Comparison of ENCODE assay signal across 8 cellular contexts in the genomic region with DNA sequence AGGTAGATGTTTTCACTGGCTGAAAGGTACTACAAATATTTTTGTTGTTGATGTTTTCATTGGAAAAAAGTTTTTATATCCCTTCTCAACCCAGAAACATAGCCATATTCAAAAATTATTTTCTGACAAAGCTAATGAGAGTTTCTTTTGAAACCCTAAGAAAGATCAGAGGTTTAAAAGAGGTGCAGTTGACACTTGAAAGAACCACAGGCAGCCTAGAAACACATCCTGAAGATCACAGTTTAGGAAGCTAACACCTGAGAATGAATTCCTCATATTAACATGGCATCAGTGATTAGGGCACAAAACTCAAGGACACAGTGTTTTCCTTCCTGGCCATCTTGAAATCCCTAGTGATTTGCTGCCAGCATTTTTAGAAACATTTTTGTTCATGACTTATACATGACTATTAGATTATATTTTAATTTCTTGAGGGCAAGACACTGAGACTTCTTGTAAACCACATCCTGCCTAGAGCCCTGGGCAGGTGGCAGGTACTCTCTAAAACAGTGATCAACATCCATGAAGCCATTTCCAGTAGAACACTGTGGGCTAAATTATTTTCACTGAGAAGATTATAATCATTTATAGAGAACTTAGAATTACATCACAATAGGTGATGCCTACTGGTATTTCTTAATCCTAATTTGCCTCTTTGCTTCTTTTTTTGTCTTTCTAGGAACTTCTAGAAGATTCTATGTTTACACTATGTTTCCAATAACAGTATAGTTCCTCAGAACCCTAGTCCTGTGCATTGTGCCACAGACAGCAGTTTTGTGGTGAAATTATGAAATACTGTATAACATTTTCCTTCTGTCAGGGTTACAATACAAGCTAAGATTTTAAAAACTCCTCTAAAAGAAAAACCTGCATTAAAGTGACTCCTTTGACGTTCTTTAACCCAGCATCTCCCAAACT.
A peak's percentile ranks its signal among the peaks of the same experiment; 100 is the strongest.
DNase-seq lines count a peak whose midpoint lies in the region; ATAC-seq and TF ChIP-seq lines count a peak whose summit lies in the region.

No MANE protein-coding gene starts in this region.

- TF ChIP-seq RAD21 in IMR-90 (IDR thresholded peaks at IDR 0.05; ENCODE audit: low read length) = no peak

- H4K91ac ChIP-seq in IMR-90 (ENCODE audit: insufficient read depth, low read depth, low read length) = no peak overlapping the region

- no peak for DNase-seq in IMR-90
- DNase-seq in SHP77 (lab: John Stamatoyannopoulos, UW) = no peak
- no peak for DNase-seq in SK-N-DZ (ENCODE audit: low spot score)
- DNase-seq in KG1 (lab: John Stamatoyannopoulos, UW) = no peak
- no peak for DNase-seq in NCI-H146 treated with DMSO at 0.1 percent for 48 hours (lab: John Stamatoyannopoulos, UW; ENCODE audit: unreplicated experiment)

- H3K4me3 Mint-ChIP-seq in activated naive CD8-positive, alpha-beta T cell = peak overlapping the region; percentile 56

- no peak overlapping the region for H3K27ac ChIP-seq in IMR-90 (ENCODE audit: insufficient read depth, low read length)

- TF ChIP-seq CTCF in IMR-90 (conservative IDR thresholded peaks at IDR 0.05; ENCODE audit: low read depth, low read length) = no peak

- H3K4me2 ChIP-seq in IMR-90 (ENCODE audit: low read depth, low read length) = no peak overlapping the region

- no peak overlapping the region for H3K14ac ChIP-seq in IMR-90 (replicated peaks; ENCODE audit: low read depth, low read length)

- POLR2A ChIA-PET in IMR-90 (lab: Charles Lee; ENCODE audit: unreplicated experiment) = no interaction called here

- CTCF ChIA-PET in IMR-90 (lab: Yijun Ruan, JAX) = interaction anchor here (0.7 kb wide), 1 partner anchor 11 kb away, joined by 3 read pairs; no protein-coding TSS in a partner anchor

- intact Hi-C loops in IMR-90 (cut with micrococcal nuclease) = loop anchor here (10.0 kb wide), 1 partner anchor 475 kb away; no protein-coding TSS in a partner anchor

- dilution Hi-C loops in IMR-90 (cut with HindIII; ENCODE audit: low sequenced_read_pairs, unreplicated experiment) = no loop called here

- peaks cover 75% of the 10 kb centered on the region for H3K4me1 Mint-ChIP-seq in activated naive CD8-positive, alpha-beta T cell (ENCODE audit: low read depth)

- H2AK5ac ChIP-seq in IMR-90 (ENCODE audit: low read depth, low read length) = no peak overlapping the region

- H3K36me3 ChIP-seq in IMR-90 (ENCODE audit: control insufficient read depth, insufficient read depth, low read length) = peaks cover 34% of the 10 kb centered on the region

- BruUV-seq in IMR-90 (replicated peaks; lab: Mats Ljungman, UMichigan) = no TSS peak

- TF ChIP-seq POLR2A in IMR-90 (IDR thresholded peaks at IDR 0.05; ENCODE audit: low read depth, low read length) = no peak

- H2AFZ ChIP-seq in IMR-90 (replicated peaks; ENCODE audit: low read length, poor library complexity) = no peak overlapping the region

- no peaks in the 10 kb centered on the region for H4K20me1 ChIP-seq in IMR-90 (ENCODE audit: insufficient read depth, low read length)

- H2BK120ac ChIP-seq in IMR-90 (ENCODE audit: low read depth, low read length) = no peak overlapping the region

- H3K4me1 ChIP-seq in IMR-90 (ENCODE audit: control insufficient read depth, insufficient read depth, low read length) = no peaks in the 10 kb centered on the region

- no peak overlapping the region for H3K18ac ChIP-seq in IMR-90 (ENCODE audit: low read depth, low read length)

- no peak overlapping the region for H3K56ac ChIP-seq in IMR-90 (ENCODE audit: extremely low read depth, insufficient read depth, low read length)

- no peak overlapping the region for H4K5ac ChIP-seq in IMR-90 (ENCODE audit: low read depth, low read length)

- H2BK15ac ChIP-seq in IMR-90 (ENCODE audit: low read depth, low read length) = no peak overlapping the region

- peak overlapping the region; percentile 99 for H3K27ac Mint-ChIP-seq in activated naive CD8-positive, alpha-beta T cell

- no peak overlapping the region for H2AK9ac ChIP-seq in IMR-90 (replicated peaks; ENCODE audit: low read depth, low read length, poor library complexity)

- H2BK5ac ChIP-seq in IMR-90 (ENCODE audit: low read depth, low read length, poor library complexity, severe bottlenecking) = no peak overlapping the region

- H3K9me3 Mint-ChIP-seq in activated naive CD8-positive, alpha-beta T cell (ENCODE audit: low read depth) = no peaks in the 10 kb centered on the region

- peaks cover 4 to 43% of the 10 kb centered on the region in 2 experiments; a peak in 3 of 4 replicates for H3K79me1 ChIP-seq in IMR-90 (ENCODE audit: low read depth in 1 of 2, low read length in 2 of 2)

- no peak overlapping the region for H3K4ac ChIP-seq in IMR-90 (ENCODE audit: low read depth, low read length)

- no peaks in the 10 kb centered on the region for H3K27me3 ChIP-seq in IMR-90 (ENCODE audit: control insufficient read depth, insufficient read depth, low read length)

- in situ Hi-C loops in IMR-90 (cut with MboI; ENCODE audit: low sequenced_read_pairs) = loop anchor here (10.0 kb wide), 1 partner anchor 505 kb away; no protein-coding TSS in a partner anchor

- H4K8ac ChIP-seq in IMR-90 (ENCODE audit: low read depth in 2 of 2, low read length in 2 of 2) = no peak overlapping the region

- H3K9me1 ChIP-seq in IMR-90 (ENCODE audit: insufficient read depth, low read length) = peaks cover 19% of the 10 kb centered on the region

- 0 out of 2 replicates have a peak overlapping the region, but pooled peaks have one; percentile 4 for H3K23ac ChIP-seq in IMR-90 (ENCODE audit: low read depth, low read length)

- no peak overlapping the region for H3K9ac ChIP-seq in IMR-90 (ENCODE audit: low read depth, low read length)

- WGBS in IMR-90 (ENCODE audit: extremely low coverage in 2 of 2, insufficient read length in 1 of 2), 2 experiments = no CpG with 5 or more reads among the region's 1 CpG

- ATAC-seq in GM18499 (IDR thresholded peaks at IDR 0.05; ENCODE audit: insufficient read depth, unreplicated experiment) (peak; percentile 79), GM21528 (IDR thresholded peaks at IDR 0.05; ENCODE audit: low FRiP score, unreplicated experiment) (peak; percentile 96), IMR-90 (ENCODE audit: low read depth) (no peak)

- peaks cover 3% of the 10 kb centered on the region for H3K36me3 Mint-ChIP-seq in activated naive CD8-positive, alpha-beta T cell

- H3K27me3 Mint-ChIP-seq in activated naive CD8-positive, alpha-beta T cell = no peaks in the 10 kb centered on the region

- H2BK20ac ChIP-seq in IMR-90 (ENCODE audit: low read depth, low read length) = no peak overlapping the region

- H3K4me3 ChIP-seq in IMR-90 (ENCODE audit: insufficient read depth, low read depth, low read length) = no peak overlapping the region

- no peaks in the 10 kb centered on the region for H3K9me3 ChIP-seq in IMR-90 (ENCODE audit: control insufficient read depth, insufficient read depth, low read length)

TF ChIP-seq in IMR-90, 13 proteins besides CTCF, POLR2A, EP300 and RAD21:
- TF ChIP-seq, protein P1, sequence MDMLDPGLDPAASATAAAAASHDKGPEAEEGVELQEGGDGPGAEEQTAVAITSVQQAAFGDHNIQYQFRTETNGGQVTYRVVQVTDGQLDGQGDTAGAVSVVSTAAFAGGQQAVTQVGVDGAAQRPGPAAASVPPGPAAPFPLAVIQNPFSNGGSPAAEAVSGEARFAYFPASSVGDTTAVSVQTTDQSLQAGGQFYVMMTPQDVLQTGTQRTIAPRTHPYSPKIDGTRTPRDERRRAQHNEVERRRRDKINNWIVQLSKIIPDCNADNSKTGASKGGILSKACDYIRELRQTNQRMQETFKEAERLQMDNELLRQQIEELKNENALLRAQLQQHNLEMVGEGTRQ (IDR thresholded peaks at IDR 0.05; ENCODE audit: low read depth, low read length) = no peak
- no peak for TF ChIP-seq FOS (IDR thresholded peaks at IDR 0.05; ENCODE audit: low read depth, low read length)
- TF ChIP-seq SMC3 (IDR thresholded peaks at IDR 0.05; ENCODE audit: low read depth, low read length) = no peak
- no peak for TF ChIP-seq CEBPB (IDR thresholded peaks at IDR 0.05; ENCODE audit: low read depth, low read length)
